24 cellular contexts compared by ENCODE assay signal in the genomic region with DNA sequence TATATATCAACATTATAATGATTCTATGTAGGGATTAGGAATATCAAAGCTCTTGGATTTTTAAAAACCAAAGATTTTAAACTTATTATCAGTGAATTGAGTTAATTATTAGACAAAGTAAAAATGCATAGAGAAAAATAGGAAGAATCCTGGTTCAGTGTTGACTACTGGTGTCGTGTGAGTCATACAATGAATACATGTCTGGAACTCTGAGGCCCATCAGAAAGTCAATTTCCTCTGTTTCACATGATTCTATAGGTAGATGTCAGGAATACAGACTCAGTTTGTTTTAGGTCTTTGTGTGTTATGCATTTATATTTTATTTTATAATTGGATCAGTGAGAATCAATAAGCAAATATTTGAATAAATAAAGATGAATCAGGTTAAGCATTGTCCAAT.
DNase-seq lines count a peak whose midpoint lies in the region; ATAC-seq and TF ChIP-seq lines count a peak whose summit lies in the region.
"Had no signal": no experiment of that assay in that cellular context is flagged by ENCODE, and none has a peak within 500 bp of the region (broad histone marks: within the 10 kb centered on the region; RNA-seq: fewer than 3 reads in every experiment).

No MANE protein-coding gene starts in this region.

- H3K27ac ChIP-seq in GM23248 = peak overlapping the region; percentile 16
- peak overlapping the region; percentile 17 for H3K27ac ChIP-seq in osteoblast (ENCODE audit: low read depth, low read length)
- H3K27ac ChIP-seq: adrenal gland, C4-2B, skin epidermis, suprapubic skin had no signal

- H3F3A ChIP-seq in GM23248 (ENCODE audit: insufficient read depth) = peaks cover 33% of the 10 kb centered on the region

- H4K20me1 ChIP-seq in GM23248 (ENCODE audit: insufficient read depth) (no peaks in the 10 kb centered on the region), osteoblast (ENCODE audit: insufficient read depth, low read length) (peaks cover 5% of the 10 kb centered on the region)

- no peak overlapping the region for H3K4me3 Mint-ChIP-seq in stimulated activated memory B cell treated with anti-CD40 and anti-IgM and Interleukin-4, amounts not matched to agents 10 μg/mL and 1 μg/mL and 100 μg/mL, for 72 hours
- H3K4me3 Mint-ChIP-seq: activated T-cell treated with anti-CD3 and anti-CD28 coated beads, Interleukin-2, amount 50 U/mL, for 24 hours; dendritic cell treated with granulocyte-macrophage colony-stimulating factor and Interleukin-4, amounts not matched to agents 40 ng/mL and 50 ng/mL, for 4 days; mesothelial cell of epicardium; naive thymus-derived CD4-positive, alpha-beta T cell had no signal

- H3K27me3 ChIP-seq in GM23248 (replicated peaks; ENCODE audit: insufficient read depth) (no peaks in the 10 kb centered on the region), osteoblast (ENCODE audit: insufficient read depth, low read length) (no peaks in the 10 kb centered on the region)
- H3K27me3 ChIP-seq: adrenal gland, suprapubic skin had no signal

- no peaks in the 10 kb centered on the region for H3K9me3 ChIP-seq in GM23248 (ENCODE audit: low read depth)
- H3K9me3 ChIP-seq in osteoblast (ENCODE audit: low read depth, low read length) = no peaks in the 10 kb centered on the region
- H3K9me3 ChIP-seq: adrenal gland, suprapubic skin had no signal

- H3K9me2 ChIP-seq in GM23248 (ENCODE audit: insufficient read depth) = no peaks in the 10 kb centered on the region

- no peak overlapping the region for H3K9ac ChIP-seq in GM23248

- H3K4me2 ChIP-seq in GM23248 (ENCODE audit: unreplicated experiment) = no peak overlapping the region
- H3K4me2 ChIP-seq in osteoblast (ENCODE audit: insufficient read depth, low read length) = no peak overlapping the region

- no peak overlapping the region for H3K4me3 ChIP-seq in GM23248
- H3K4me3 ChIP-seq in osteoblast (ENCODE audit: insufficient read depth, low read length) = no peak overlapping the region
- H3K4me3 ChIP-seq: adrenal gland, skin epidermis, suprapubic skin had no signal

- H3K27me3 Mint-ChIP-seq in stimulated activated memory B cell treated with anti-CD40 and anti-IgM and Interleukin-4, amounts not matched to agents 10 μg/mL and 1 μg/mL and 100 μg/mL, for 72 hours = peaks cover 10% of the 10 kb centered on the region
- H3K27me3 Mint-ChIP-seq: dendritic cell treated with granulocyte-macrophage colony-stimulating factor and Interleukin-4, amounts not matched to agents 40 ng/mL and 50 ng/mL, for 4 days had no signal

- H3K79me2 ChIP-seq in GM23248 (ENCODE audit: insufficient read depth) (no peaks in the 10 kb centered on the region; the same call in 1 of the 2 replicates), osteoblast (ENCODE audit: insufficient read depth, low read length) (no peaks in the 10 kb centered on the region)

- H3K4me1 Mint-ChIP-seq in stimulated activated memory B cell treated with anti-CD40 and anti-IgM and Interleukin-4, amounts not matched to agents 10 μg/mL and 1 μg/mL and 100 μg/mL, for 72 hours = no peaks in the 10 kb centered on the region
- H3K4me1 Mint-ChIP-seq: mesothelial cell of epicardium; naive thymus-derived CD4-positive, alpha-beta T cell had no signal

- DNase-seq in GM23248 (peak; percentile 56), RPMI7951 (ENCODE audit: low read depth) (peak; percentile 3), dermis blood vessel endothelial cell (peak; percentile 43), osteoblast (ENCODE audit: insufficient read length, low spot score, missing footprints) (no peak)
- DNase-seq: activated CD4-positive, alpha-beta T cell treated with anti-CD3 and anti-CD28 coated beads for 48 hours; activated naive CD4-positive, alpha-beta T cell; activated T-cell treated with anti-CD3 and anti-CD28 coated beads, Interleukin-2, amount 50 U/mL, for 24 hours; adrenal gland; DND-41; KBM-7; naive thymus-derived CD4-positive, alpha-beta T cell; NCI-H2171 treated with DMSO at 0.1 percent for 48 hours; NCI-H524 treated with DMSO at 0.1 percent for 48 hours; occipital lobe; T-helper 2 cell had no signal

- peaks cover 45% of the 10 kb centered on the region for H3K36me3 ChIP-seq in GM23248 (ENCODE audit: low read depth)
- peaks cover 65% of the 10 kb centered on the region for H3K36me3 ChIP-seq in osteoblast (ENCODE audit: insufficient read depth, low read length)
- H3K36me3 ChIP-seq: suprapubic skin had no signal

- H3K9me3 Mint-ChIP-seq in stimulated activated memory B cell treated with anti-CD40 and anti-IgM and Interleukin-4, amounts not matched to agents 10 μg/mL and 1 μg/mL and 100 μg/mL, for 72 hours = peaks cover 8% of the 10 kb centered on the region
- H3K9me3 Mint-ChIP-seq: activated T-cell treated with anti-CD3 and anti-CD28 coated beads, Interleukin-2, amount 50 U/mL, for 24 hours; dendritic cell treated with granulocyte-macrophage colony-stimulating factor and Interleukin-4, amounts not matched to agents 40 ng/mL and 50 ng/mL, for 4 days; mesothelial cell of epicardium had no signal

- ATAC-seq in GM21619 (IDR thresholded peaks at IDR 0.05; ENCODE audit: unreplicated experiment) (no peak), GM18520 (IDR thresholded peaks at IDR 0.05; ENCODE audit: unreplicated experiment) (no peak)
- no peak for ATAC-seq in stimulated activated memory B cell treated with anti-CD40 and anti-IgM and Interleukin-4, amounts not matched to agents 10 μg/mL and 1 μg/mL and 100 μg/mL, for 72 hours
- ATAC-seq: naive thymus-derived CD4-positive, alpha-beta T cell; SK-N-SH treated with all-trans-retinoic acid at 6 μM for 48 hours had no signal

- H3K4me1 ChIP-seq in GM23248 (ENCODE audit: insufficient read depth) = peaks cover 26% of the 10 kb centered on the region
- H3K4me1 ChIP-seq in osteoblast (ENCODE audit: insufficient read depth, low read length) = peaks cover 3% of the 10 kb centered on the region
- H3K4me1 ChIP-seq: adrenal gland, suprapubic skin had no signal

- TF ChIP-seq CTCF in osteoblast (IDR thresholded peaks at IDR 0.05; ENCODE audit: extremely low read depth, low read depth, low read length) = no peak

- in situ Hi-C loops in GM23248 (cut with MboI) = no loop called here

- no peaks in the 10 kb centered on the region for H3K36me3 Mint-ChIP-seq in stimulated activated memory B cell treated with anti-CD40 and anti-IgM and Interleukin-4, amounts not matched to agents 10 μg/mL and 1 μg/mL and 100 μg/mL, for 72 hours
- H3K36me3 Mint-ChIP-seq: mesothelial cell of epicardium; naive thymus-derived CD4-positive, alpha-beta T cell had no signal

- H2AFZ ChIP-seq in GM23248 = no peak overlapping the region
- no peak overlapping the region for H2AFZ ChIP-seq in osteoblast (ENCODE audit: low read length)

- H3K27ac Mint-ChIP-seq in stimulated activated memory B cell treated with anti-CD40 and anti-IgM and Interleukin-4, amounts not matched to agents 10 μg/mL and 1 μg/mL and 100 μg/mL, for 72 hours = no peak overlapping the region
- H3K27ac Mint-ChIP-seq: activated T-cell treated with anti-CD3 and anti-CD28 coated beads, Interleukin-2, amount 50 U/mL, for 24 hours; dendritic cell treated with granulocyte-macrophage colony-stimulating factor and Interleukin-4, amounts not matched to agents 40 ng/mL and 50 ng/mL, for 4 days; mesothelial cell of epicardium; naive thymus-derived CD4-positive, alpha-beta T cell had no signal

- WGBS in GM23248 (ENCODE audit: low coverage in 1 of 2, low lambda C conversion rate in 2 of 2, missing lambda C conversion rate in 2 of 2), 2 experiments = 73 to 84% methylated on average over 1 of the region's 1 CpG
